In genomic region chr3:181056276-181056675, GRCh38 we compare ENCODE assay signal across 18 cellular contexts.
DNase-seq lines count a peak whose midpoint lies in the region; ATAC-seq lines count a peak whose summit lies in the region.
"Had no signal": no experiment of that assay in that cellular context is flagged by ENCODE, and none has a peak within 500 bp of the region (broad histone marks: within the 10 kb centered on the region; RNA-seq: fewer than 3 reads in every experiment).

No MANE protein-coding gene starts in this region.

- H3K36me3 Mint-ChIP-seq in activated T-helper 2 cell treated with anti-CD3 and anti-CD28 coated beads, Interferon-gamma antibody, Interleukin-2, Interleukin-4, amounts not matched to agents 10 μg/mL and 5 μg/mL and 100 μg/mL, durations not matched to agents 14 hours and 24 hours and 36 hours (ENCODE audit: low read depth) = no peaks in the 10 kb centered on the region
- H3K36me3 Mint-ChIP-seq: CD4-positive, CD25-positive, alpha-beta regulatory T cell had no signal

- no peak overlapping the region for H3K27ac Mint-ChIP-seq in activated T-helper 2 cell treated with anti-CD3 and anti-CD28 coated beads, Interferon-gamma antibody, Interleukin-2, Interleukin-4, amounts not matched to agents 10 μg/mL and 5 μg/mL and 100 μg/mL, durations not matched to agents 14 hours and 24 hours and 36 hours
- H3K27ac Mint-ChIP-seq: CD4-positive, CD25-positive, alpha-beta regulatory T cell had no signal

- no peak overlapping the region for H3K4me3 Mint-ChIP-seq in activated T-helper 2 cell treated with anti-CD3 and anti-CD28 coated beads, Interferon-gamma antibody, Interleukin-2, Interleukin-4, amounts not matched to agents 10 μg/mL and 5 μg/mL and 100 μg/mL, durations not matched to agents 14 hours and 24 hours and 36 hours (ENCODE audit: low read depth)
- H3K4me3 Mint-ChIP-seq: CD4-positive, CD25-positive, alpha-beta regulatory T cell had no signal

- H3K9me3 Mint-ChIP-seq in activated T-helper 2 cell treated with anti-CD3 and anti-CD28 coated beads, Interferon-gamma antibody, Interleukin-2, Interleukin-4, amounts not matched to agents 10 μg/mL and 5 μg/mL and 100 μg/mL, durations not matched to agents 14 hours and 24 hours and 36 hours = no peaks in the 10 kb centered on the region

- DNase-seq in NCI-H748 (lab: John Stamatoyannopoulos, UW; ENCODE audit: unreplicated experiment) (peak; percentile 20), NCI-H748 treated with DMSO at 0.1 percent for 48 hours (lab: John Stamatoyannopoulos, UW) (no peak), NCI-H2081 treated with DMSO at 0.1 percent for 48 hours (lab: John Stamatoyannopoulos, UW) (peak; percentile 91), astrocyte of the hippocampus (ENCODE audit: low read depth, low spot score) (peak; percentile 6), DMS79 treated with DMSO at 0.1 percent for 48 hours (lab: John Stamatoyannopoulos, UW) (no peak)
- no peak for DNase-seq in activated T-helper 2 cell treated with anti-CD3 and anti-CD28 coated beads, Interferon-gamma antibody, Interleukin-2, Interleukin-4, amounts not matched to agents 10 μg/mL and 5 μg/mL and 100 μg/mL, durations not matched to agents 14 hours and 24 hours and 36 hours (ENCODE audit: low spot score)
- DNase-seq: BE2C; Caco-2; CD4-positive, CD25-positive, alpha-beta regulatory T cell; DMS153; Kasumi-1; MG63; NCI-H1048; NCI-H2029; NCI-H526; OCI-M1; SHP77 had no signal

- no peaks in the 10 kb centered on the region for H3K4me1 Mint-ChIP-seq in activated T-helper 2 cell treated with anti-CD3 and anti-CD28 coated beads, Interferon-gamma antibody, Interleukin-2, Interleukin-4, amounts not matched to agents 10 μg/mL and 5 μg/mL and 100 μg/mL, durations not matched to agents 14 hours and 24 hours and 36 hours (ENCODE audit: low read depth)
- H3K4me1 Mint-ChIP-seq: CD4-positive, CD25-positive, alpha-beta regulatory T cell had no signal

- H3K27me3 Mint-ChIP-seq in activated T-helper 2 cell treated with anti-CD3 and anti-CD28 coated beads, Interferon-gamma antibody, Interleukin-2, Interleukin-4, amounts not matched to agents 10 μg/mL and 5 μg/mL and 100 μg/mL, durations not matched to agents 14 hours and 24 hours and 36 hours (ENCODE audit: low read depth) = no peaks in the 10 kb centered on the region

- intact Hi-C loops in activated T-helper 2 cell treated with anti-CD3 and anti-CD28 coated beads, Interferon-gamma antibody, Interleukin-2, Interleukin-4, amounts not matched to agents 10 μg/mL and 5 μg/mL and 100 μg/mL, durations not matched to agents 14 hours and 24 hours and 36 hours (cut with micrococcal nuclease) = no loop called here

- no peak for ATAC-seq in esophagus mucosa

Comparison
In these comparisons a context has a peak if more than half of its experiments do, and no peak if none do; other contexts are left out.
1. DNase-seq: peak in NCI-H748 (single experiment), NCI-H2081 treated with DMSO at 0.1 percent for 48 hours (single experiment) and astrocyte of the hippocampus (single experiment); none in NCI-H748 treated with DMSO at 0.1 percent for 48 hours (single experiment), activated T-helper 2 cell treated with anti-CD3 and anti-CD28 coated beads, Interferon-gamma antibody, Interleukin-2, Interleukin-4, amounts not matched to agents 10 μg/mL and 5 μg/mL and 100 μg/mL, durations not matched to agents 14 hours and 24 hours and 36 hours (single experiment) and DMS79 treated with DMSO at 0.1 percent for 48 hours (single experiment).